In genomic region chr5:151132959-151133358, GRCh38 we compare ENCODE assay signal across 16 cellular contexts. TPM values are rescaled to one million over a fixed set of nuclear protein-coding genes. Genes with fewer than 3 reads are reported as not detected.
A peak's percentile ranks its signal among the peaks of the same experiment; 100 is the strongest.
DNase-seq lines count a peak whose midpoint lies in the region; ATAC-seq, FAIRE-seq and TF ChIP-seq lines count a peak whose summit lies in the region.
"Had no signal": no experiment of that assay in that cellular context is flagged by ENCODE, and none has a peak within 500 bp of the region (broad histone marks: within the 10 kb centered on the region; RNA-seq: fewer than 3 reads in every experiment).

No MANE protein-coding gene starts in this region.

- no peaks in the 10 kb centered on the region for H3K27me3 Mint-ChIP-seq in activated T-helper 17 cell treated with anti-CD3 and anti-CD28 coated beads, Interleukin-2, amount 50 U/mL, for 72 hours
- H3K27me3 Mint-ChIP-seq: central memory CD8-positive, alpha-beta T cell had no signal

- no peaks in the 10 kb centered on the region for H3K9me3 Mint-ChIP-seq in activated T-helper 17 cell treated with anti-CD3 and anti-CD28 coated beads, Interleukin-2, amount 50 U/mL, for 72 hours
- H3K9me3 Mint-ChIP-seq: central memory CD8-positive, alpha-beta T cell had no signal

- 58% methylated on average over 4 of the region's 4 CpGs for WGBS in right lobe of liver (ENCODE audit: insufficient coverage, low coverage, low lambda C conversion rate, missing lambda C conversion rate)
- 94% methylated on average over 4 of the region's 4 CpGs for WGBS in HepG2 (ENCODE audit: low lambda C conversion rate)
- WGBS in ovary, 3 donors: 74 to 82% (median 76%) methylated on average over 4 of the region's 4 CpGs

- no peaks in the 10 kb centered on the region for H3K4me1 ChIP-seq in right lobe of liver
- H3K4me1 ChIP-seq in HepG2 (ENCODE audit: insufficient read depth, low read length): no peaks in the 10 kb centered on the region
- H3K4me1 ChIP-seq in ovary (ENCODE audit: insufficient read depth): no peaks in the 10 kb centered on the region
- H3K4me1 ChIP-seq: esophagus muscularis mucosa had no signal

- FAIRE-seq in HepG2 (lab: Jason Lieb, UNC): no peak

- H3K9ac ChIP-seq in HepG2 (ENCODE audit: insufficient read depth, low read depth, low read length): no peak overlapping the region
- H3K9ac ChIP-seq: KMS-11 had no signal

- no peak for TF ChIP-seq CTCF in right lobe of liver (IDR thresholded peaks at IDR 0.05)
- no peak for TF ChIP-seq CTCF in HepG2 (CRISPR knock-in tag; IDR thresholded peaks at IDR 0.05)
- TF ChIP-seq CTCF in ovary (IDR thresholded peaks at IDR 0.05): no peak

- H3K4me3 ChIP-seq in right lobe of liver: no peak overlapping the region
- no peak overlapping the region for H3K4me3 ChIP-seq in HepG2 (replicated peaks in 1 of 3; ENCODE audit: insufficient read depth in 1 of 3, low read depth in 2 of 3, low read length in 3 of 3)
- H3K4me3 ChIP-seq in ovary: no peak overlapping the region
- H3K4me3 ChIP-seq: esophagus muscularis mucosa had no signal

- peaks cover 64% of the 10 kb centered on the region for H3K4me1 Mint-ChIP-seq in activated T-helper 17 cell treated with anti-CD3 and anti-CD28 coated beads, Interleukin-2, amount 50 U/mL, for 72 hours

- peak overlapping the region; percentile 49 for H3K27ac Mint-ChIP-seq in activated T-helper 17 cell treated with anti-CD3 and anti-CD28 coated beads, Interleukin-2, amount 50 U/mL, for 72 hours

- TF ChIP-seq RAD21 in HepG2 (CRISPR knock-in tag; IDR thresholded peaks at IDR 0.05): no peak

- ATAC-seq in right lobe of liver (peak; percentile 50 to 76 (median 54)), HepG2 (no peak), GM21526 (IDR thresholded peaks at IDR 0.05; ENCODE audit: low FRiP score, unreplicated experiment) (no peak)
- ATAC-seq in activated T-helper 17 cell treated with anti-CD3 and anti-CD28 coated beads, Interleukin-2, amount 50 U/mL, for 72 hours (replicated peaks): no peak

- H3K36me3 ChIP-seq in right lobe of liver (peaks cover 12 to 99% (median 57%) of the 10 kb centered on the region in 4 donors), HepG2 (replicated peaks in 1 of 2; ENCODE audit: control insufficient read depth in 1 of 2, insufficient read depth in 2 of 2, low read length in 2 of 2) (peaks cover 27 to 97% of the 10 kb centered on the region in 2 experiments), ovary (no peaks in the 10 kb centered on the region)

- BruUV-seq in HepG2 (replicated peaks; lab: Mats Ljungman, UMichigan): no TSS peak

- H3K79me2 ChIP-seq in HepG2 (ENCODE audit: insufficient read depth, low read length): no peaks in the 10 kb centered on the region

- H3K27me3 ChIP-seq in right lobe of liver (no peaks in the 10 kb centered on the region), HepG2 (ENCODE audit: control insufficient read depth in 1 of 2, insufficient read depth in 2 of 2, low read length in 2 of 2) (no peaks in the 10 kb centered on the region), ovary (no peaks in the 10 kb centered on the region)
- H3K27me3 ChIP-seq: esophagus muscularis mucosa had no signal

- H4K20me1 ChIP-seq in HepG2 (ENCODE audit: insufficient read depth, low read length): no peaks in the 10 kb centered on the region

- CTCF ChIA-PET in HepG2 (lab: Yijun Ruan, JAX; ENCODE audit: low intra/inter-chr PET ratio, low total read pairs): no interaction called here

- POLR2A ChIA-PET in HepG2 (lab: Yijun Ruan, JAX): no interaction called here

- H3K27ac ChIP-seq in right lobe of liver (no peak overlapping the region), HepG2 (ENCODE audit: extremely low read length, insufficient read depth, low read length) (no peak overlapping the region), ovary (no peak overlapping the region)
- H3K27ac ChIP-seq: esophagus muscularis mucosa, KMS-11 had no signal

- H3K4me3 Mint-ChIP-seq in activated T-helper 17 cell treated with anti-CD3 and anti-CD28 coated beads, Interleukin-2, amount 50 U/mL, for 72 hours: peak overlapping the region; percentile 1
- H3K4me3 Mint-ChIP-seq: central memory CD8-positive, alpha-beta T cell had no signal

- DNase-seq in right lobe of liver: no peak
- DNase-seq in HepG2 (ENCODE audit: low spot score): no peak
- DNase-seq in NCI-H345 (lab: John Stamatoyannopoulos, UW): peak; percentile 89
- DNase-seq in GM03348 (ENCODE audit: low spot score): no peak
- DNase-seq in ovary: no peak
- no peak for DNase-seq in HUDEP-2 (lab: John Stamatoyannopoulos, UW; ENCODE audit: unreplicated experiment in 76 of 76)
- DNase-seq: activated CD4-positive, alpha-beta T cell treated with anti-CD3 and anti-CD28 coated beads for 48 hours; activated gamma-delta T cell; NCI-H526 treated with DMSO at 0.1 percent for 48 hours; stimulated activated CD4-positive, alpha-beta T cell treated with anti-CD3 and anti-CD28 coated beads, Interleukin-2, amount 100 ng/mL, for 24 hours; stimulated activated naive CD4-positive, alpha-beta T cell had no signal

- TF ChIP-seq EP300 in HepG2 (IDR thresholded peaks at IDR 0.05; ENCODE audit: low read depth in 2 of 2, low read length in 2 of 2) (no peak), HepG2 (CRISPR knock-in tag; IDR thresholded peaks at IDR 0.05; ENCODE audit: borderline replicate concordance) (no peak), ovary (IDR thresholded peaks at IDR 0.05) (no peak)

- H2AFZ ChIP-seq in HepG2 (ENCODE audit: low read length): no peak overlapping the region

- intact Hi-C loops in right lobe of liver (cut with DNase I) (loop anchor here in 1 of 2 donors (5.0 kb wide), 1 partner anchor 34 kb away; no protein-coding TSS in a partner anchor), HepG2 (cut with micrococcal nuclease; ENCODE audit: unreplicated experiment) (no loop called here), ovary (cut with DNase I) (no loop called here)

- TF ChIP-seq POLR2A in right lobe of liver (IDR thresholded peaks at IDR 0.05): no peak
- no peak for TF ChIP-seq POLR2A in HepG2 (IDR thresholded peaks at IDR 0.05; ENCODE audit: insufficient read depth in 1 of 2, low read depth in 2 of 2, low read length in 2 of 2)
- TF ChIP-seq POLR2A in ovary (IDR thresholded peaks at IDR 0.05): no peak

- H3K9me3 ChIP-seq in right lobe of liver (no peaks in the 10 kb centered on the region), HepG2 (ENCODE audit: low read length) (no peaks in the 10 kb centered on the region), ovary (no peaks in the 10 kb centered on the region)
- H3K9me3 ChIP-seq: esophagus muscularis mucosa had no signal

- in situ Hi-C loops in HepG2 (cut with HindIII; ENCODE audit: extremely low pct_ligation_motif_present, low pct_unique_long_range_greater_than_20kb): no loop called here

- H3K4me2 ChIP-seq in HepG2 (ENCODE audit: low read depth, low read length): no peak overlapping the region
- H3K4me2 ChIP-seq: KMS-11 had no signal

- H3K36me3 Mint-ChIP-seq in activated T-helper 17 cell treated with anti-CD3 and anti-CD28 coated beads, Interleukin-2, amount 50 U/mL, for 72 hours (ENCODE audit: low read depth): peaks cover 100% of the 10 kb centered on the region

RNA-seq across cellular contexts. Expression of gene ANXA6, which starts 24.6 kb away (rescaled TPM):
- total RNA-seq in right lobe of liver: 100 to 1,000 TPM; 143 to 236 (median 165) TPM
- 125 and 154 TPM in 2 replicates for total RNA-seq in HepG2 (2016; rRNA removed; fragmentation: Illumina TruSeq; extraction: Trizol)
- 13.0 and 15.5 TPM in 2 replicates for total RNA-seq in HepG2 (2016; cell fraction: cytosol; rRNA removed; fragmentation: Illumina TruSeq; extraction: Trizol; ENCODE audit: low read depth)
- 125 and 156 TPM in 2 replicates for total RNA-seq in HepG2 (2016; cell fraction: insoluble cytoplasmic fraction; rRNA removed; fragmentation: Illumina TruSeq; extraction: Trizol)
- 28.1 and 29.3 TPM in 2 replicates for total RNA-seq in HepG2 (2016; cell fraction: membrane; rRNA removed; fragmentation: Illumina TruSeq; extraction: Trizol)
- 84.2 and 86.1 TPM in 2 replicates for total RNA-seq in HepG2 (2016; cell fraction: nucleus; rRNA removed; fragmentation: Illumina TruSeq; extraction: Trizol)
- polyA plus RNA-seq in HepG2 (2011; rRNA removed): 103 and 120 TPM in 2 replicates
- 124 and 134 TPM in 2 replicates for polyA plus RNA-seq in HepG2 (2011; cell fraction: cytosol; rRNA removed)
- 132 and 143 TPM in 2 replicates for polyA plus RNA-seq in HepG2 (2011; cell fraction: nucleus; rRNA removed)
- polyA plus RNA-seq in HepG2 (2012): 69.6 and 82.1 TPM in 2 replicates
- polyA plus RNA-seq in HepG2 (2016; cell fraction: cytosol; fragmentation: Illumina TruSeq; extraction: Trizol; ENCODE audit: low read depth): 9.6 and 11.8 TPM in 2 replicates
- 126 and 134 TPM in 2 replicates for polyA plus RNA-seq in HepG2 (2016; cell fraction: insoluble cytoplasmic fraction; fragmentation: Illumina TruSeq; extraction: Trizol; ENCODE audit: low read depth)
- polyA plus RNA-seq in HepG2 (2016; cell fraction: membrane; fragmentation: Illumina TruSeq; extraction: Trizol; ENCODE audit: low read depth): 18.1 and 19.2 TPM in 2 replicates
- polyA plus RNA-seq in HepG2 (2016; cell fraction: nucleus; fragmentation: Illumina TruSeq; extraction: Trizol; ENCODE audit: insufficient read depth, low read depth): 81.8 and 98.3 TPM in 2 replicates
- polyA minus RNA-seq in HepG2 (2011; rRNA and poly(A)+ RNA removed; ENCODE audit: low replicate concordance): 67.1 and 157 TPM in 2 replicates
- 96.9 and 110 TPM in 2 replicates for polyA minus RNA-seq in HepG2 (2011; cell fraction: cytosol; rRNA and poly(A)+ RNA removed)
- 81.6 and 116 TPM in 2 replicates for polyA minus RNA-seq in HepG2 (2011; cell fraction: nucleus; rRNA and poly(A)+ RNA removed)
- total RNA-seq in activated T-helper 17 cell treated with anti-CD3 and anti-CD28 coated beads, Interleukin-2, amount 50 U/mL, for 72 hours: 100 to 1,000 TPM; 432 to 559 TPM
- 100 to 1,000 TPM; 117 to 346 (median 225) TPM for total RNA-seq in ovary
- polyA plus RNA-seq in ovary: 100 to 1,000 TPM; 183 to 541 TPM

RNA-seq across cellular contexts. Expression of gene TNIP1, which starts 52.1 kb away (rescaled TPM):
- total RNA-seq in right lobe of liver (100 to 1,000 TPM in 1 of 6 experiments, 10 to 100 TPM in 5; 70.1 to 155 (median 79.1) TPM), HepG2 (2016; rRNA removed; fragmentation: Illumina TruSeq; extraction: Trizol) (26.2 and 29.8 TPM in 2 replicates), ovary (10 to 100 TPM; 39.4 to 89.7 (median 69.9) TPM)
- 11.3 and 13.0 TPM in 2 replicates for total RNA-seq in HepG2 (2016; cell fraction: cytosol; rRNA removed; fragmentation: Illumina TruSeq; extraction: Trizol; ENCODE audit: low read depth)
- 22.8 and 24.5 TPM in 2 replicates for total RNA-seq in HepG2 (2016; cell fraction: insoluble cytoplasmic fraction; rRNA removed; fragmentation: Illumina TruSeq; extraction: Trizol)
- 28.9 and 33.7 TPM in 2 replicates for total RNA-seq in HepG2 (2016; cell fraction: membrane; rRNA removed; fragmentation: Illumina TruSeq; extraction: Trizol)
- total RNA-seq in HepG2 (2016; cell fraction: nucleus; rRNA removed; fragmentation: Illumina TruSeq; extraction: Trizol): 16.2 and 22.2 TPM in 2 replicates
- polyA plus RNA-seq in HepG2 (2011; rRNA removed) (45.9 and 48.7 TPM in 2 replicates), ovary (10 to 100 TPM; 51.0 to 57.6 TPM)
- 40.8 and 45.3 TPM in 2 replicates for polyA plus RNA-seq in HepG2 (2011; cell fraction: cytosol; rRNA removed)
- polyA plus RNA-seq in HepG2 (2011; cell fraction: nucleus; rRNA removed): 57.3 and 59.8 TPM in 2 replicates
- polyA plus RNA-seq in HepG2 (2012): 52.5 and 57.8 TPM in 2 replicates
- 16.8 and 17.8 TPM in 2 replicates for polyA plus RNA-seq in HepG2 (2016; cell fraction: cytosol; fragmentation: Illumina TruSeq; extraction: Trizol; ENCODE audit: low read depth)
- polyA plus RNA-seq in HepG2 (2016; cell fraction: insoluble cytoplasmic fraction; fragmentation: Illumina TruSeq; extraction: Trizol; ENCODE audit: low read depth): 26.4 and 35.7 TPM in 2 replicates
- 31.5 and 33.1 TPM in 2 replicates for polyA plus RNA-seq in HepG2 (2016; cell fraction: membrane; fragmentation: Illumina TruSeq; extraction: Trizol; ENCODE audit: low read depth)
- 29.8 and 34.0 TPM in 2 replicates for polyA plus RNA-seq in HepG2 (2016; cell fraction: nucleus; fragmentation: Illumina TruSeq; extraction: Trizol; ENCODE audit: insufficient read depth, low read depth)
- 45.2 and 73.0 TPM in 2 replicates for polyA minus RNA-seq in HepG2 (2011; rRNA and poly(A)+ RNA removed; ENCODE audit: low replicate concordance)
- 45.8 and 51.1 TPM in 2 replicates for polyA minus RNA-seq in HepG2 (2011; cell fraction: cytosol; rRNA and poly(A)+ RNA removed)
- polyA minus RNA-seq in HepG2 (2011; cell fraction: nucleus; rRNA and poly(A)+ RNA removed): 50.0 and 60.3 TPM in 2 replicates
- total RNA-seq in activated T-helper 17 cell treated with anti-CD3 and anti-CD28 coated beads, Interleukin-2, amount 50 U/mL, for 72 hours: 100 to 1,000 TPM; 316 to 609 TPM

Comparison
In these comparisons a context has a peak if more than half of its experiments do, and no peak if none do; other contexts are left out.
1. ATAC-seq: peak in right lobe of liver (4 of 4); none in HepG2 (single experiment), activated T-helper 17 cell treated with anti-CD3 and anti-CD28 coated beads, Interleukin-2, amount 50 U/mL, for 72 hours (single experiment) and GM21526 (single experiment).